ENCODE assay signal across 17 cellular contexts in genomic region chr4:105686571-105686970, GRCh38. TPM values are rescaled to one million over a fixed set of nuclear protein-coding genes. Genes with fewer than 3 reads are reported as not detected.
DNase-seq lines count a peak whose midpoint lies in the region; ATAC-seq, FAIRE-seq and TF ChIP-seq lines count a peak whose summit lies in the region.
"Had no signal": no experiment of that assay in that cellular context is flagged by ENCODE, and none has a peak within 500 bp of the region (broad histone marks: within the 10 kb centered on the region; RNA-seq: fewer than 3 reads in every experiment).

No MANE protein-coding gene starts in this region.

- H3K27ac ChIP-seq in KMS-11 = peak overlapping the region; percentile 82
- H3K27ac ChIP-seq: BLaER1 treated with 17β-estradiol and CSF1 and Interleukin-3, amounts not matched to agents 10 nM and 100 nM; GM23248 had no signal

- no peaks in the 10 kb centered on the region for H4K20me1 ChIP-seq in KMS-11 (ENCODE audit: insufficient read depth)
- H4K20me1 ChIP-seq: BLaER1 treated with 17β-estradiol and CSF1 and Interleukin-3, amounts not matched to agents 10 nM and 100 nM had no signal

- no peak for TF ChIP-seq CTCF in KMS-11 (conservative IDR thresholded peaks at IDR 0.05; ENCODE audit: low read depth, low read length)

- H3K4me1 ChIP-seq in KMS-11 (ENCODE audit: low read depth, poor library complexity, severe bottlenecking) = peaks cover 90% of the 10 kb centered on the region
- H3K4me1 ChIP-seq: BLaER1 treated with 17β-estradiol and CSF1 and Interleukin-3, amounts not matched to agents 10 nM and 100 nM had no signal

- DNase-seq in myocyte (ENCODE audit: low read depth) (peak; percentile 38), DMS153 treated with DMSO at 0.1 percent for 48 hours (lab: John Stamatoyannopoulos, UW; ENCODE audit: unreplicated experiment) (no peak), NOMO-1 treated with dmso at 0.1 percent for 144 hours (lab: John Stamatoyannopoulos, UW; ENCODE audit: unreplicated experiment) (no peak)
- DNase-seq: 8988T; ACHN; CD4-positive, CD25-positive, alpha-beta regulatory T cell; GM23248 had no signal

- no peak overlapping the region for H2AFZ ChIP-seq in KMS-11 (ENCODE audit: low read depth)
- H2AFZ ChIP-seq: GM23248 had no signal

- FAIRE-seq in G401.6 (lab: Jason Lieb, UNC) = peak; percentile 28
- FAIRE-seq in TTC549 (lab: Jason Lieb, UNC) = peak; percentile 5
- FAIRE-seq: GM12878, H54, HepG2, HTR-8/SVneo had no signal

- no peak for ATAC-seq in HG03460 (IDR thresholded peaks at IDR 0.05; ENCODE audit: unreplicated experiment)
- ATAC-seq: GM12878, HCT116, HepG2 had no signal

- peak overlapping the region; percentile 85 for H3K4me2 ChIP-seq in KMS-11
- H3K4me2 ChIP-seq: BLaER1 treated with 17β-estradiol and CSF1 and Interleukin-3, amounts not matched to agents 10 nM and 100 nM had no signal

- H3K4me3 ChIP-seq in KMS-11 (IDR thresholded peaks at IDR 0.05; ENCODE audit: insufficient read depth, low read depth, low read length) = no peak overlapping the region
- H3K4me3 ChIP-seq: BLaER1 treated with 17β-estradiol and CSF1 and Interleukin-3, amounts not matched to agents 10 nM and 100 nM; GM12878; GM23248 had no signal

- H3K27me3 ChIP-seq in KMS-11 (ENCODE audit: insufficient read depth, low read depth) = no peaks in the 10 kb centered on the region
- H3K27me3 ChIP-seq: BLaER1 treated with 17β-estradiol and CSF1 and Interleukin-3, amounts not matched to agents 10 nM and 100 nM had no signal

- H3K36me3 ChIP-seq in KMS-11 (ENCODE audit: insufficient read depth) = peaks cover 16% of the 10 kb centered on the region; the same call in 1 of the 2 replicates

- peaks cover 22% of the 10 kb centered on the region for H3K79me2 ChIP-seq in KMS-11 (ENCODE audit: insufficient read depth, low read depth)

- peak overlapping the region; percentile 68 for H3K9ac ChIP-seq in KMS-11
- H3K9ac ChIP-seq: BLaER1 treated with 17β-estradiol and CSF1 and Interleukin-3, amounts not matched to agents 10 nM and 100 nM; GM23248 had no signal

RNA-seq across cellular contexts. Expression of gene INTS12, which starts 21.9 kb away (rescaled TPM):
- 28.8 and 28.9 TPM in 2 replicates for total RNA-seq in myocyte
- 26.4 TPM for polyA plus RNA-seq in myocyte (2012)

RNA-seq across cellular contexts. Expression of gene GSTCD, which starts 22.0 kb away (rescaled TPM):
- 10.5 and 12.7 TPM in 2 replicates for total RNA-seq in myocyte
- 4.2 TPM for polyA plus RNA-seq in myocyte (2012)
